Comparison of ENCODE assay signal across 9 cellular contexts in genomic region chr6:131029661-131030297, GRCh38. TPM values are rescaled to one million over a fixed set of nuclear protein-coding genes. Genes with fewer than 3 reads are reported as not detected.
A peak's percentile ranks its signal among the peaks of the same experiment; 100 is the strongest.
DNase-seq lines count a peak whose midpoint lies in the region; FAIRE-seq and TF ChIP-seq lines count a peak whose summit lies in the region.
"Had no signal": no experiment of that assay in that cellular context is flagged by ENCODE, and none has a peak within 500 bp of the region (broad histone marks: within the 10 kb centered on the region; RNA-seq: fewer than 3 reads in every experiment).

No MANE protein-coding gene starts in this region.

- H3K9ac ChIP-seq in GM23248, result no peak overlapping the region

- no peak for FAIRE-seq in GM12891 (lab: Jason Lieb, UNC)
- FAIRE-seq: pancreas had no signal

- H3K27me3 ChIP-seq in GM23248 (replicated peaks; ENCODE audit: insufficient read depth) (no peaks in the 10 kb centered on the region), BE2C (no peaks in the 10 kb centered on the region)
- H3K27me3 ChIP-seq: pancreas had no signal

- no peaks in the 10 kb centered on the region for H4K20me1 ChIP-seq in GM23248 (ENCODE audit: insufficient read depth)

- WGBS in GM23248 (ENCODE audit: low coverage in 1 of 2, low lambda C conversion rate in 2 of 2, missing lambda C conversion rate in 2 of 2), 2 experiments, result 62 to 65% methylated on average over 6 of the region's 6 CpGs

- TF ChIP-seq CTCF in BE2C (IDR thresholded peaks at IDR 0.05; ENCODE audit: low read depth, low read length), result no peak

- H3K9me2 ChIP-seq in GM23248 (ENCODE audit: insufficient read depth), result no peaks in the 10 kb centered on the region

- H3K9me3 ChIP-seq in GM23248 (ENCODE audit: low read depth), result no peaks in the 10 kb centered on the region
- no peaks in the 10 kb centered on the region for H3K9me3 ChIP-seq in BE2C
- H3K9me3 ChIP-seq: pancreas had no signal

- peaks cover 5% of the 10 kb centered on the region; the same call in 1 of the 2 replicates for H3F3A ChIP-seq in GM23248 (ENCODE audit: insufficient read depth)

- H3K4me3 ChIP-seq in GM23248 (0 out of 2 replicates have a peak overlapping the region, but pooled peaks have one; percentile 23), BE2C (ENCODE audit: low read depth, low read length) (no peak overlapping the region)
- H3K4me3 ChIP-seq: pancreas had no signal

- H3K27ac ChIP-seq in GM23248, result peak overlapping the region; percentile 4; the same call in 1 of the 2 replicates
- H3K27ac ChIP-seq: pancreas had no signal

- H3K36me3 ChIP-seq in GM23248 (ENCODE audit: low read depth) (no peaks in the 10 kb centered on the region), BE2C (no peaks in the 10 kb centered on the region)
- H3K36me3 ChIP-seq: pancreas had no signal

- no peak overlapping the region for H2AFZ ChIP-seq in GM23248

- DNase-seq in GM12891 (ENCODE audit: insufficient read length, low spot score) (no peak), GM23248 (peak; percentile 58), M059J (ENCODE audit: low read depth) (peak; percentile 74), iPS-NIHi11 (ENCODE audit: low spot score) (peak; percentile 29), KBM-7 (no peak), BE2C (no peak), T-helper 9 cell (no peak)
- DNase-seq in activated CD4-positive, alpha-beta T cell treated with anti-CD3 and anti-CD28 coated beads for 1 hour, result no peak
- DNase-seq: pancreas had no signal

- H3K79me2 ChIP-seq in GM23248 (ENCODE audit: insufficient read depth), result peaks cover 91% of the 10 kb centered on the region

- in situ Hi-C loops in GM23248 (cut with MboI), result no loop called here
- in situ Hi-C loops in KBM-7 (cut with MboI; ENCODE audit: low pct_unique_long_range_greater_than_20kb, low sequenced_read_pairs), result no loop called here

- peak overlapping the region; percentile 62 for H3K4me2 ChIP-seq in GM23248 (ENCODE audit: unreplicated experiment)

- H3K4me1 ChIP-seq in GM23248 (ENCODE audit: insufficient read depth), result peaks cover 14% of the 10 kb centered on the region
- H3K4me1 ChIP-seq in BE2C, result no peaks in the 10 kb centered on the region

- TF ChIP-seq POLR2A in GM12891 (IDR thresholded peaks at IDR 0.05; ENCODE audit: low read depth, low read length), result no peak

TF ChIP-seq in GM12891, 5 proteins besides CTCF, POLR2A, EP300 and RAD21:
- TF ChIP-seq PAX5 (IDR thresholded peaks at IDR 0.05; ENCODE audit: insufficient read depth, low read length, severe bottlenecking) (no peak), POU2F2 (IDR thresholded peaks at IDR 0.05; ENCODE audit: low read depth, low read length) (no peak), TAF1 (IDR thresholded peaks at IDR 0.05; ENCODE audit: low read depth, low read length) (no peak), POLR2AphosphoS5 (IDR thresholded peaks at IDR 0.05; ENCODE audit: low read depth, low read length) (no peak), SPI1 (IDR thresholded peaks at IDR 0.05; ENCODE audit: low read depth, low read length) (peak; percentile 52)
TF ChIP-seq in GM12891: peak in this region for 1.

RNA-seq across cellular contexts. Expression of gene EPB41L2, which starts 33.3 kb away (rescaled TPM):
- polyA plus RNA-seq in GM12891 (2012; ENCODE audit: low read depth, missing spikeins), result 7.3 TPM
- 23.2 and 31.9 TPM in 2 replicates for total RNA-seq in GM23248 (2014; rRNA removed; shearing (Covaris generic))
- polyA plus RNA-seq in GM23248 (2016; fragmentation: Nextera tagmentation; extraction: Ambion mirVana), result 27.8 and 31.3 TPM in 2 replicates
- 36.1 and 43.0 TPM in 2 replicates for total RNA-seq in M059J (2014; rRNA removed; shearing (Covaris generic))
- polyA plus RNA-seq in BE2C (2012; ENCODE audit: insufficient read depth, insufficient read length, low read depth), result 3.7 TPM

Comparison
In these comparisons a context has a peak if more than half of its experiments do, and no peak if none do; other contexts are left out.
1. DNase-seq: peak in GM23248 (single experiment), M059J (single experiment) and iPS-NIHi11 (single experiment); none in GM12891 (single experiment), KBM-7 (single experiment), BE2C (single experiment), T-helper 9 cell (single experiment) and activated CD4-positive, alpha-beta T cell treated with anti-CD3 and anti-CD28 coated beads for 1 hour (single experiment).